18 cellular contexts compared by ENCODE assay signal in the genomic region with DNA sequence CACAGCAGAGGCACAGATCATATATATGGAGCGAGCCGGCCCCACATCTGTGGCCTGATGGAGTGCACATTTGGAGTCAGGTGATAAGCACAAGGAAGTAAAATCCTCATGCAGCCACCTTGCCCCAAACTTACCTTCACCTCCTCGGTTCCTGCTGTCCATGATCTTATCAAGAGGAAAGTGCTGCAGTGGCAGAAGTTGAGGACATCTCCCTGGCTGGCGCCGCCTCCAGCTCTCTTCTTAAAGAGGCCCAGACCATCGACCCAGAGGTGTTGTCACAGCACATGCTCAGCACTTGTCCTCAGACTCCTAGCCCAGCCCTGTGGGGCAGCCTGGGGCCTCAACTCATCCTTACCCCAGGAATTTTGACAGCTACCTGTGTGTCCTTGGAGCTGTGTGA.
A peak's percentile ranks its signal among the peaks of the same experiment; 100 is the strongest.
DNase-seq lines count a peak whose midpoint lies in the region; ATAC-seq lines count a peak whose summit lies in the region.
"Had no signal": no experiment of that assay in that cellular context is flagged by ENCODE, and none has a peak within 500 bp of the region (broad histone marks: within the 10 kb centered on the region; RNA-seq: fewer than 3 reads in every experiment).

No MANE protein-coding gene starts in this region.

- peaks cover 24% of the 10 kb centered on the region for H3K36me3 Mint-ChIP-seq in activated T-cell treated with anti-CD3 and anti-CD28 coated beads, Interleukin-2, amount 50 U/mL, for 24 hours (ENCODE audit: low read depth)
- H3K36me3 Mint-ChIP-seq in activated CD8-positive, alpha-beta T cell treated with anti-CD3 and anti-CD28 coated beads, Interleukin-2, amount 10 ng/mL, durations not matched to agents 7 days and 5 days (ENCODE audit: low read depth), result peaks cover 23% of the 10 kb centered on the region
- peaks cover 5% of the 10 kb centered on the region for H3K36me3 Mint-ChIP-seq in memory B cell
- H3K36me3 Mint-ChIP-seq in stimulated activated naive CD8-positive, alpha-beta T cell treated with anti-CD3 and anti-CD28 coated beads, Interleukin-15, Interleukin-2, amounts not matched to agents 100 ng/mL and 50 ng/mL, for 24 hours (ENCODE audit: low read depth), result no peaks in the 10 kb centered on the region

- H3K9me3 Mint-ChIP-seq in activated T-cell treated with anti-CD3 and anti-CD28 coated beads, Interleukin-2, amount 50 U/mL, for 24 hours, result no peaks in the 10 kb centered on the region
- no peaks in the 10 kb centered on the region for H3K9me3 Mint-ChIP-seq in activated CD8-positive, alpha-beta T cell treated with anti-CD3 and anti-CD28 coated beads, Interleukin-2, amount 10 ng/mL, durations not matched to agents 7 days and 5 days (ENCODE audit: insufficient read depth)
- no peaks in the 10 kb centered on the region for H3K9me3 Mint-ChIP-seq in memory B cell
- H3K9me3 Mint-ChIP-seq in stimulated activated naive CD8-positive, alpha-beta T cell treated with anti-CD3 and anti-CD28 coated beads, Interleukin-15, Interleukin-2, amounts not matched to agents 100 ng/mL and 50 ng/mL, for 24 hours, result no peaks in the 10 kb centered on the region
- H3K9me3 Mint-ChIP-seq: activated CD4-positive, alpha-beta T cell treated with anti-CD3 and anti-CD28 coated beads, Interleukin-2, amount 10 ng/mL, durations not matched to agents 24 days and 14 days had no signal

- POLR2A ChIA-PET in activated CD8-positive, alpha-beta T cell treated with anti-CD3 and anti-CD28 coated beads, Interleukin-2, amount 10 ng/mL, durations not matched to agents 7 days and 5 days (lab: Charles Lee), result no interaction called here

- no peak for ATAC-seq in activated CD8-positive, alpha-beta T cell treated with anti-CD3 and anti-CD28 coated beads, Interleukin-2, amount 10 ng/mL, durations not matched to agents 7 days and 5 days
- no peak for ATAC-seq in memory B cell (ENCODE audit: low read depth)
- ATAC-seq in GM21529 (IDR thresholded peaks at IDR 0.05; ENCODE audit: unreplicated experiment), result no peak
- ATAC-seq: left lung, right cardiac atrium had no signal

- H3K27me3 Mint-ChIP-seq in activated T-cell treated with anti-CD3 and anti-CD28 coated beads, Interleukin-2, amount 50 U/mL, for 24 hours, result no peaks in the 10 kb centered on the region
- H3K27me3 Mint-ChIP-seq in activated CD8-positive, alpha-beta T cell treated with anti-CD3 and anti-CD28 coated beads, Interleukin-2, amount 10 ng/mL, durations not matched to agents 7 days and 5 days (ENCODE audit: low read depth), result no peaks in the 10 kb centered on the region
- H3K27me3 Mint-ChIP-seq in memory B cell, result no peaks in the 10 kb centered on the region
- H3K27me3 Mint-ChIP-seq in stimulated activated naive CD8-positive, alpha-beta T cell treated with anti-CD3 and anti-CD28 coated beads, Interleukin-15, Interleukin-2, amounts not matched to agents 100 ng/mL and 50 ng/mL, for 24 hours, result no peaks in the 10 kb centered on the region
- H3K27me3 Mint-ChIP-seq: activated CD4-positive, alpha-beta T cell treated with anti-CD3 and anti-CD28 coated beads, Interleukin-2, amount 10 ng/mL, durations not matched to agents 24 days and 14 days had no signal

- no peak for DNase-seq in activated T-cell treated with anti-CD3 and anti-CD28 coated beads, Interleukin-2, amount 50 U/mL, for 24 hours
- no peak for DNase-seq in activated T-cell treated with anti-CD3 and anti-CD28 coated beads, Interleukin-2, amount 50 U/mL, for 48 hours
- DNase-seq in activated CD8-positive, alpha-beta T cell treated with anti-CD3 and anti-CD28 coated beads, Interleukin-2, amount 10 ng/mL, durations not matched to agents 7 days and 5 days, result no peak
- DNase-seq in memory B cell (ENCODE audit: low spot score in 2 of 2) (no peak), posterior vena cava (ENCODE audit: low spot score) (no peak), DMS153 (lab: John Stamatoyannopoulos, UW) (no peak)
- DNase-seq: activated CD4-positive, alpha-beta T cell treated with anti-CD3 and anti-CD28 coated beads, Interleukin-2, amount 10 ng/mL, durations not matched to agents 24 days and 14 days; activated naive CD4-positive, alpha-beta T cell; C1 segment of cervical spinal cord; Kasumi-1; left lung; NCI-H1092 treated with DMSO at 0.1 percent for 48 hours; NCI-H510A; occipital lobe; right cardiac atrium; stomach had no signal

- CTCF ChIA-PET in activated CD8-positive, alpha-beta T cell treated with anti-CD3 and anti-CD28 coated beads, Interleukin-2, amount 10 ng/mL, durations not matched to agents 7 days and 5 days (lab: Charles Lee), result interaction anchor here (0.9 kb wide), 1 partner anchor 289 kb away, joined by 3 read pairs; no protein-coding TSS in a partner anchor

- H3K4me3 Mint-ChIP-seq in activated T-cell treated with anti-CD3 and anti-CD28 coated beads, Interleukin-2, amount 50 U/mL, for 24 hours, result no peak overlapping the region
- H3K4me3 Mint-ChIP-seq in activated CD8-positive, alpha-beta T cell treated with anti-CD3 and anti-CD28 coated beads, Interleukin-2, amount 10 ng/mL, durations not matched to agents 7 days and 5 days, result no peak overlapping the region
- H3K4me3 Mint-ChIP-seq in memory B cell, result no peak overlapping the region
- no peak overlapping the region for H3K4me3 Mint-ChIP-seq in stimulated activated naive CD8-positive, alpha-beta T cell treated with anti-CD3 and anti-CD28 coated beads, Interleukin-15, Interleukin-2, amounts not matched to agents 100 ng/mL and 50 ng/mL, for 24 hours
- H3K4me3 Mint-ChIP-seq: activated CD4-positive, alpha-beta T cell treated with anti-CD3 and anti-CD28 coated beads, Interleukin-2, amount 10 ng/mL, durations not matched to agents 24 days and 14 days had no signal

- intact Hi-C loops in posterior vena cava (cut with DNase I), result loop anchor here in 1 of 2 donors (10.0 kb wide), 1 partner anchor 132 kb away; no protein-coding TSS in a partner anchor

- H3K4me1 Mint-ChIP-seq in activated T-cell treated with anti-CD3 and anti-CD28 coated beads, Interleukin-2, amount 50 U/mL, for 24 hours (ENCODE audit: low read depth), result peaks cover 45% of the 10 kb centered on the region
- H3K4me1 Mint-ChIP-seq in activated CD8-positive, alpha-beta T cell treated with anti-CD3 and anti-CD28 coated beads, Interleukin-2, amount 10 ng/mL, durations not matched to agents 7 days and 5 days (ENCODE audit: low read depth), result peaks cover 41% of the 10 kb centered on the region
- peaks cover 14% of the 10 kb centered on the region for H3K4me1 Mint-ChIP-seq in memory B cell
- H3K4me1 Mint-ChIP-seq in stimulated activated naive CD8-positive, alpha-beta T cell treated with anti-CD3 and anti-CD28 coated beads, Interleukin-15, Interleukin-2, amounts not matched to agents 100 ng/mL and 50 ng/mL, for 24 hours (ENCODE audit: low read depth), result peaks cover 56% of the 10 kb centered on the region

- H3K27ac Mint-ChIP-seq in activated T-cell treated with anti-CD3 and anti-CD28 coated beads, Interleukin-2, amount 50 U/mL, for 24 hours, result peak overlapping the region; percentile 68
- H3K27ac Mint-ChIP-seq in activated CD8-positive, alpha-beta T cell treated with anti-CD3 and anti-CD28 coated beads, Interleukin-2, amount 10 ng/mL, durations not matched to agents 7 days and 5 days, result peak overlapping the region; percentile 52
- H3K27ac Mint-ChIP-seq in memory B cell, result peak overlapping the region; percentile 28
- peak overlapping the region; percentile 71 for H3K27ac Mint-ChIP-seq in stimulated activated naive CD8-positive, alpha-beta T cell treated with anti-CD3 and anti-CD28 coated beads, Interleukin-15, Interleukin-2, amounts not matched to agents 100 ng/mL and 50 ng/mL, for 24 hours
